In genomic region chr12:92769124-92769901, GRCh38 we compare ENCODE assay signal across 8 cellular contexts.
A peak's percentile ranks its signal among the peaks of the same experiment; 100 is the strongest.
DNase-seq lines count a peak whose midpoint lies in the region; ATAC-seq and TF ChIP-seq lines count a peak whose summit lies in the region.

No MANE protein-coding gene starts in this region.

- intact Hi-C loops in heart right ventricle (cut with DNase I): no loop called here

- no peak overlapping the region for H3K4me2 ChIP-seq in neural progenitor cell

- H4K20me1 ChIP-seq in neural progenitor cell (ENCODE audit: low read depth): no peaks in the 10 kb centered on the region

- DNase-seq in GM10266 (ENCODE audit: extremely low spot score): peak; percentile 33
- peak; percentile 55 for DNase-seq in KG1 (lab: John Stamatoyannopoulos, UW)
- no peak for DNase-seq in heart right ventricle
- DNase-seq in NCI-H2107 (lab: John Stamatoyannopoulos, UW): no peak
- no peak for DNase-seq in NCI-H2196 (lab: John Stamatoyannopoulos, UW; ENCODE audit: unreplicated experiment)
- DNase-seq in cerebellar cortex (ENCODE audit: low spot score): no peak
- no peak for DNase-seq in neural progenitor cell (ENCODE audit: low spot score)

- no peaks in the 10 kb centered on the region for H3K27me3 ChIP-seq in heart right ventricle
- H3K27me3 ChIP-seq in neural progenitor cell: no peaks in the 10 kb centered on the region

- H3K36me3 ChIP-seq in heart right ventricle: no peaks in the 10 kb centered on the region
- no peaks in the 10 kb centered on the region for H3K36me3 ChIP-seq in neural progenitor cell

- peaks cover 21% of the 10 kb centered on the region for H3K4me1 Mint-ChIP-seq in neural progenitor cell

- H3K36me3 Mint-ChIP-seq in neural progenitor cell: no peaks in the 10 kb centered on the region

- H3K79me2 ChIP-seq in neural progenitor cell (ENCODE audit: low read depth): no peaks in the 10 kb centered on the region

- H3K9me3 Mint-ChIP-seq in neural progenitor cell: no peaks in the 10 kb centered on the region

- ATAC-seq in GM21526 (IDR thresholded peaks at IDR 0.05; ENCODE audit: low FRiP score, unreplicated experiment): peak; percentile 77
- peak; percentile 54 to 67 (median 63) for ATAC-seq in heart right ventricle

- H3K4me3 ChIP-seq in heart right ventricle (no peak overlapping the region), neural progenitor cell (no peak overlapping the region)

- no peak overlapping the region for H2AFZ ChIP-seq in neural progenitor cell (replicated peaks)

- no peaks in the 10 kb centered on the region for H3F3A ChIP-seq in neural progenitor cell (ENCODE audit: low read depth)

- peak overlapping the region in 7 of 10 donors; percentile 6 to 67 (median 45) for H3K27ac ChIP-seq in heart right ventricle
- H3K27ac ChIP-seq in neural progenitor cell: no peak overlapping the region

- 64 to 72% methylated on average over 4 of the region's 4 CpGs for WGBS in heart right ventricle, 2 donors

- no peak overlapping the region for H3K4me3 Mint-ChIP-seq in neural progenitor cell

- peaks cover 10 to 44% (median 23%) of the 10 kb centered on the region in 9 donors for H3K4me1 ChIP-seq in heart right ventricle
- H3K4me1 ChIP-seq in neural progenitor cell: peaks cover 4% of the 10 kb centered on the region

- no peaks in the 10 kb centered on the region for H3K27me3 Mint-ChIP-seq in neural progenitor cell (ENCODE audit: insufficient read depth, low read depth)

- TF ChIP-seq CTCF in GM10266 (IDR thresholded peaks at IDR 0.05; ENCODE audit: control insufficient read depth, insufficient read depth, low read depth, missing control alignments) (no peak), heart right ventricle (IDR thresholded peaks at IDR 0.05) (no peak), neural progenitor cell (IDR thresholded peaks at IDR 0.05) (no peak)

- H3K9me3 ChIP-seq in heart right ventricle (no peaks in the 10 kb centered on the region), neural progenitor cell (ENCODE audit: low read depth) (no peaks in the 10 kb centered on the region)

- H3K27ac Mint-ChIP-seq in neural progenitor cell: no peak overlapping the region

- H3K9ac ChIP-seq in neural progenitor cell: no peak overlapping the region

Comparison
In these comparisons a context has a peak if more than half of its experiments do, and no peak if none do; other contexts are left out.
1. DNase-seq: peak in GM10266 (single experiment) and KG1 (single experiment); none in heart right ventricle (0 of 2), NCI-H2107 (single experiment), NCI-H2196 (single experiment), cerebellar cortex (single experiment) and neural progenitor cell (single experiment).